ENCODE assay signal across 11 cellular contexts in the genomic region with DNA sequence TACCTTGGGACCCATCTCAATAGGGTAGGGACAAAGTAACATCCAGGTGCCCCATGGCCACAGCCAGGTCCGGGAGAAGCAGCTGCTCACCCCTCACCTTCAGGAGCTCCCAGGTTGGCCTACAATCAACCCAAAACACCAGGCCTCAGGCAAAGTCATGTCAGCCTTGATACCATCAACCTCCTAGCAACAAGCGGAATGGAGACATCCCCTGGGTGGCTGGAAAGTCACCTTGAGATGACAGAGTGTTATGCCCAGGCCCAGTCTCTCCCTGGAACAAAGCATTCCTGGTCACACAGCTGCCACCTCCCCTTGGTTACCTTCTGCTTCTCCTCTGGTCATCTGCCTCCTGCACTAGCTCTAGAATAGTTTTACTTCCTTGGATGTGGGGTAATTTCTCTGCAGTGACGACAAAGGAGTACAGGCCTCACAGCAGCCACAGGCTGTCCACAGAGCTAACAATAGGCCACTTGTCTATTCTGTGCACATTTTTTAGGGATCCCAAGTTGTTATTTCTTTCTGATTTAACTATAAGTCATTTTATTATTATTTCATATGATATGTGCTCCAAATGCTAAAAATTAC.
DNase-seq lines count a peak whose midpoint lies in the region; ATAC-seq and TF ChIP-seq lines count a peak whose summit lies in the region.
"Had no signal": no experiment of that assay in that cellular context is flagged by ENCODE, and none has a peak within 500 bp of the region (broad histone marks: within the 10 kb centered on the region; RNA-seq: fewer than 3 reads in every experiment).

No MANE protein-coding gene starts in this region.

- TF ChIP-seq POLR2A in suprapubic skin (IDR thresholded peaks at IDR 0.05) = no peak

- no peak for ATAC-seq in GM18511 (IDR thresholded peaks at IDR 0.05; ENCODE audit: unreplicated experiment)
- ATAC-seq in HG02970 (IDR thresholded peaks at IDR 0.05; ENCODE audit: low FRiP score, unreplicated experiment) = no peak

- WGBS in suprapubic skin = 59% methylated on average over 2 of the region's 3 CpGs

- H3K9me3 ChIP-seq in Karpas-422 (ENCODE audit: low read length) = no peaks in the 10 kb centered on the region
- no peaks in the 10 kb centered on the region for H3K9me3 ChIP-seq in ascending aorta
- H3K9me3 ChIP-seq in suprapubic skin = no peaks in the 10 kb centered on the region

- no peaks in the 10 kb centered on the region for H3K9me2 ChIP-seq in Karpas-422 (replicated peaks; ENCODE audit: insufficient read depth, low read length)

- intact Hi-C loops in ascending aorta (cut with DNase I) = loop anchor here (10.0 kb wide), 1 partner anchor 64 kb away; no protein-coding TSS in a partner anchor

- peaks cover 4% of the 10 kb centered on the region; the same call in 1 of the 2 replicates for H4K20me1 ChIP-seq in Karpas-422 (ENCODE audit: insufficient read depth, low read depth, low read length)

- DNase-seq in Karpas-422 = no peak
- DNase-seq in ascending aorta (ENCODE audit: low spot score in 2 of 2) = no peak
- peak; percentile 51 for DNase-seq in medulla oblongata (ENCODE audit: extremely low spot score)
- DNase-seq in suprapubic skin (ENCODE audit: low spot score in 2 of 2) = no peak
- DNase-seq in stimulated activated CD8-positive, alpha-beta memory T cell treated with anti-CD3 and anti-CD28 coated beads, Interleukin-4, amount 100 ng/mL, for 48 hours = no peak
- DNase-seq: activated gamma-delta T cell, NCI-H187, NCI-H510A treated with DMSO at 0.1 percent for 48 hours, posterior cingulate gyrus had no signal

- H3K4me2 ChIP-seq in Karpas-422 (ENCODE audit: low read depth, low read length, poor library complexity, severe bottlenecking) = no peak overlapping the region

- no peak overlapping the region for H2AFZ ChIP-seq in Karpas-422 (ENCODE audit: low read length)

- H3K4me3 ChIP-seq in Karpas-422 (ENCODE audit: low read length) (no peak overlapping the region), ascending aorta (no peak overlapping the region), suprapubic skin (no peak overlapping the region)

- no peak for TF ChIP-seq CTCF in ascending aorta (IDR thresholded peaks at IDR 0.05)
- no peak for TF ChIP-seq CTCF in suprapubic skin (IDR thresholded peaks at IDR 0.05)

- H3K27me3 ChIP-seq in Karpas-422 (ENCODE audit: low read length) (no peaks in the 10 kb centered on the region), ascending aorta (no peaks in the 10 kb centered on the region), suprapubic skin (no peaks in the 10 kb centered on the region)

- TF ChIP-seq EP300 in suprapubic skin (IDR thresholded peaks at IDR 0.05) = no peak

- H3K79me2 ChIP-seq in Karpas-422 (ENCODE audit: low read length) = peaks cover 93% of the 10 kb centered on the region

- H3K4me1 ChIP-seq in Karpas-422 (ENCODE audit: low read length) (peaks cover 22% of the 10 kb centered on the region), ascending aorta (peaks cover 0 to 12% of the 10 kb centered on the region in 2 donors), suprapubic skin (peaks cover 11% of the 10 kb centered on the region)

- H3K9ac ChIP-seq in Karpas-422 (ENCODE audit: low read length) = no peak overlapping the region

- H3K27ac ChIP-seq in Karpas-422 (ENCODE audit: low read length) (peak overlapping the region; percentile 34), ascending aorta (peak overlapping the region; percentile 38 to 57), suprapubic skin (peak overlapping the region; percentile 29)

- H3K36me3 ChIP-seq in Karpas-422 (ENCODE audit: insufficient read depth, low read length) = peaks cover 65% of the 10 kb centered on the region
- H3K36me3 ChIP-seq in ascending aorta = peaks cover 0 to 3% of the 10 kb centered on the region in 2 donors
- H3K36me3 ChIP-seq in suprapubic skin = no peaks in the 10 kb centered on the region
